ENCODE assay signal across 9 cellular contexts in genomic region chr1:160711528-160712311, GRCh38.
DNase-seq lines count a peak whose midpoint lies in the region; ATAC-seq lines count a peak whose summit lies in the region.
"Had no signal": no experiment of that assay in that cellular context is flagged by ENCODE, and none has a peak within 500 bp of the region (broad histone marks: within the 10 kb centered on the region; RNA-seq: fewer than 3 reads in every experiment).

Gene CD48, minus strand, starts transcription at chr1:160711822. Its CDS starts 59 bp downstream, at chr1:160711763.

- in situ Hi-C loops in KBM-7 (cut with MboI; ENCODE audit: low pct_unique_long_range_greater_than_20kb, low sequenced_read_pairs): no loop called here

- H3K4me3 ChIP-seq in skin epidermis: peak within 1 kb of the TSS; percentile 23 to 41 (median 29)
- H3K4me3 ChIP-seq: SJSA1 had no signal

- H3K27ac ChIP-seq in skin epidermis: peak within 1 kb of the TSS in 18 of 21 experiments; percentile 2 to 96 (median 64)
- H3K27ac ChIP-seq: SJSA1 had no signal

- ATAC-seq in GM19438 (IDR thresholded peaks at IDR 0.05; ENCODE audit: low read depth, unreplicated experiment) (peak; percentile 42), GM21723 (IDR thresholded peaks at IDR 0.05; ENCODE audit: unreplicated experiment) (no peak), GM21528 (IDR thresholded peaks at IDR 0.05; ENCODE audit: low FRiP score, unreplicated experiment) (no peak)

- DNase-seq in KBM-7 (peak; percentile 77), activated T-cell treated with anti-CD3 and anti-CD28 coated beads for 1 hour (ENCODE audit: low read depth) (peak; percentile 28), NCI-H2196 treated with DMSO at 0.1 percent for 48 hours (lab: John Stamatoyannopoulos, UW; ENCODE audit: unreplicated experiment) (no peak), NCI-H1694 treated with DMSO at 0.1 percent for 48 hours (lab: John Stamatoyannopoulos, UW) (no peak)

Comparison
In these comparisons a context has a peak if more than half of its experiments do, and no peak if none do; other contexts are left out.
1. DNase-seq: peak in KBM-7 (single experiment) and activated T-cell treated with anti-CD3 and anti-CD28 coated beads for 1 hour (single experiment); none in NCI-H2196 treated with DMSO at 0.1 percent for 48 hours (single experiment) and NCI-H1694 treated with DMSO at 0.1 percent for 48 hours (single experiment).